In the genomic region with DNA sequence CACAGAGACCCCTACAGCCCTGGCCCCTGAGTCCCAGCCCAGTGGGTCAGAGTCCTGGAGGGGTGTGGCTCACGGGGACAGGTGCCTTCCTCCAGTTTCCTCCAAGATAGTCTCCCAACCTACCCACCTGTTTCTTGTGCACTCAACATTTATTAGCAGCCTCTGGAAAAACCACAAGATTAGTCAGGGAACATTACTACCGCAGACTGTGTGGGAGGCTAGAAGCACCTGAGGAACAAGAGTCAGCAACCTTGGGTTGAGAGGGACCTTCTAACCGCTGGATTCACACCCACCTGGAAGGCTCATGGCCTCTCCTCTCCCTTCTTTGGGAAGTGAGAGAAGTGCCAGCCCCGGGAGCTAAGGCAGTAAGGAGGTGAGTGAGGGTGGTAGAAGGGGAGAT, we compare ENCODE assay signal across 13 cellular contexts.
"Had no signal": no experiment of that assay in that cellular context is flagged by ENCODE, and none has a peak within 500 bp of the region (broad histone marks: within the 10 kb centered on the region; RNA-seq: fewer than 3 reads in every experiment).

No MANE protein-coding gene starts in this region.

- H3K79me2 ChIP-seq: hepatocyte had no signal

- H3K27ac Mint-ChIP-seq: activated CD4-positive, alpha-beta T cell treated with anti-CD3 and anti-CD28 coated beads, Interleukin-2, amount 10 ng/mL, durations not matched to agents 7 days and 5 days; activated T-helper 1 cell treated with anti-CD3 and anti-CD28 coated beads, Interleukin-12 subunit alpha, Interleukin-12 subunit beta, Interleukin-2, Interleukin-4 antibody, amounts not matched to agents 30 ng/mL and 10 ng/mL and 1 ng/mL, durations not matched to agents 14 hours and 24 hours and 36 hours had no signal

- H3K27me3 Mint-ChIP-seq: activated CD4-positive, alpha-beta T cell treated with anti-CD3 and anti-CD28 coated beads, Interleukin-2, amount 10 ng/mL, durations not matched to agents 7 days and 5 days had no signal

- H3K4me3 ChIP-seq: esophagus muscularis mucosa, hepatocyte, ovary, transverse colon had no signal

- H3K9me3 ChIP-seq: esophagus muscularis mucosa, ovary, transverse colon had no signal

- H2AFZ ChIP-seq: hepatocyte had no signal

- H3K36me3 ChIP-seq: ovary had no signal

- DNase-seq: activated CD4-positive, alpha-beta T cell treated with anti-CD3 and anti-CD28 coated beads, Interleukin-2, amount 10 ng/mL, durations not matched to agents 7 days and 5 days; activated naive CD4-positive, alpha-beta T cell; aorta; kidney; left ventricle myocardium superior; mesenchymal stem cell; ovary; stimulated activated CD4-positive, alpha-beta T cell treated with anti-CD3 and anti-CD28 coated beads, Interleukin-2, amount 100 ng/mL, for 48 hours; stimulated activated naive CD8-positive, alpha-beta T cell treated with anti-CD3 and anti-CD28 coated beads, Interleukin-15, Interleukin-2, amounts not matched to agents 100 U/mL and 50 U/mL, for 24 hours; transverse colon had no signal

- H3K4me3 Mint-ChIP-seq: activated CD4-positive, alpha-beta T cell treated with anti-CD3 and anti-CD28 coated beads, Interleukin-2, amount 10 ng/mL, durations not matched to agents 7 days and 5 days; activated T-helper 1 cell treated with anti-CD3 and anti-CD28 coated beads, Interleukin-12 subunit alpha, Interleukin-12 subunit beta, Interleukin-2, Interleukin-4 antibody, amounts not matched to agents 30 ng/mL and 10 ng/mL and 1 ng/mL, durations not matched to agents 14 hours and 24 hours and 36 hours had no signal

- H3K27me3 ChIP-seq: esophagus muscularis mucosa, hepatocyte, ovary, transverse colon had no signal

- H3K9me3 Mint-ChIP-seq: activated CD4-positive, alpha-beta T cell treated with anti-CD3 and anti-CD28 coated beads, Interleukin-2, amount 10 ng/mL, durations not matched to agents 7 days and 5 days; activated T-helper 1 cell treated with anti-CD3 and anti-CD28 coated beads, Interleukin-12 subunit alpha, Interleukin-12 subunit beta, Interleukin-2, Interleukin-4 antibody, amounts not matched to agents 30 ng/mL and 10 ng/mL and 1 ng/mL, durations not matched to agents 14 hours and 24 hours and 36 hours had no signal

- H3K4me2 ChIP-seq: hepatocyte had no signal

- ATAC-seq: left ventricle myocardium superior; stimulated activated naive CD8-positive, alpha-beta T cell treated with anti-CD3 and anti-CD28 coated beads, Interleukin-15, Interleukin-2, amounts not matched to agents 100 U/mL and 50 U/mL, for 24 hours had no signal

- H3K27ac ChIP-seq: esophagus muscularis mucosa, hepatocyte, ovary, transverse colon had no signal
